ENCODE assay signal across 21 cellular contexts in genomic region chr13:48070942-48071341, GRCh38.
"Had no signal": no experiment of that assay in that cellular context is flagged by ENCODE, and none has a peak within 500 bp of the region (broad histone marks: within the 10 kb centered on the region; RNA-seq: fewer than 3 reads in every experiment).

No MANE protein-coding gene starts in this region.

- ATAC-seq: effector memory CD8-positive, alpha-beta T cell; foreskin keratinocyte; left colon; left ventricle myocardium superior; mucosa of descending colon; naive thymus-derived CD8-positive, alpha-beta T cell; psoas muscle; sciatic nerve; stimulated activated naive B cell treated with anti-CD40 and anti-IgM and Interleukin-4, amounts not matched to agents 10 μg/mL and 1 μg/mL and 100 μg/mL, for 72 hours; stimulated activated naive CD8-positive, alpha-beta T cell treated with anti-CD3 and anti-CD28 coated beads, Interleukin-15, amount 100 ng/mL, for 72 hours had no signal

- H3K4me1 Mint-ChIP-seq: naive thymus-derived CD8-positive, alpha-beta T cell; stimulated activated naive B cell treated with anti-CD40 and anti-IgM and Interleukin-4, amounts not matched to agents 10 μg/mL and 1 μg/mL and 100 μg/mL, for 72 hours had no signal

- H2AFZ ChIP-seq: hepatocyte had no signal

- H3K27me3 ChIP-seq: foreskin keratinocyte, hepatocyte, neutrophil, spleen had no signal

- H3K27me3 Mint-ChIP-seq: dendritic cell treated with granulocyte-macrophage colony-stimulating factor and Interleukin-4, amounts not matched to agents 40 ng/mL and 50 ng/mL, for 4 days; effector memory CD8-positive, alpha-beta T cell; naive thymus-derived CD8-positive, alpha-beta T cell; stimulated activated naive B cell treated with anti-CD40 and anti-IgM and Interleukin-4, amounts not matched to agents 10 μg/mL and 1 μg/mL and 100 μg/mL, for 72 hours; stimulated activated naive CD8-positive, alpha-beta T cell treated with anti-CD3 and anti-CD28 coated beads, Interleukin-15, amount 100 ng/mL, for 72 hours had no signal

- H3K79me2 ChIP-seq: hepatocyte had no signal

- H3K9me3 Mint-ChIP-seq: effector memory CD8-positive, alpha-beta T cell had no signal

- H3K4me1 ChIP-seq: foreskin keratinocyte, psoas muscle, spleen had no signal

- H3K4me2 ChIP-seq: hepatocyte had no signal

- H3K4me3 ChIP-seq: hepatocyte, mucosa of descending colon, psoas muscle, spleen had no signal

- H3K4me3 Mint-ChIP-seq: dendritic cell treated with granulocyte-macrophage colony-stimulating factor and Interleukin-4, amounts not matched to agents 40 ng/mL and 50 ng/mL, for 4 days; effector memory CD8-positive, alpha-beta T cell; naive thymus-derived CD8-positive, alpha-beta T cell; stimulated activated naive B cell treated with anti-CD40 and anti-IgM and Interleukin-4, amounts not matched to agents 10 μg/mL and 1 μg/mL and 100 μg/mL, for 72 hours; stimulated activated naive CD8-positive, alpha-beta T cell treated with anti-CD3 and anti-CD28 coated beads, Interleukin-15, amount 100 ng/mL, for 72 hours had no signal

- H3K27ac Mint-ChIP-seq: dendritic cell treated with granulocyte-macrophage colony-stimulating factor and Interleukin-4, amounts not matched to agents 40 ng/mL and 50 ng/mL, for 4 days; stimulated activated naive B cell treated with anti-CD40 and anti-IgM and Interleukin-4, amounts not matched to agents 10 μg/mL and 1 μg/mL and 100 μg/mL, for 72 hours; stimulated activated naive CD8-positive, alpha-beta T cell treated with anti-CD3 and anti-CD28 coated beads, Interleukin-15, amount 100 ng/mL, for 72 hours had no signal

- DNase-seq: effector memory CD8-positive, alpha-beta T cell; erythroblast; foreskin keratinocyte; head of caudate nucleus; left colon; left ventricle myocardium superior; mucosa of descending colon; naive thymus-derived CD8-positive, alpha-beta T cell; psoas muscle; retina; spleen; stimulated activated CD4-positive, alpha-beta T cell treated with anti-CD3 and anti-CD28 coated beads, Interleukin-15, amount 100 ng/mL, for 24 hours; stimulated activated CD4-positive, alpha-beta T cell treated with anti-CD3 and anti-CD28 coated beads, Interleukin-1b, Interleukin-23, amount 100 ng/mL, for 48 hours; stimulated activated CD4-positive, alpha-beta T cell treated with anti-CD3 and anti-CD28 coated beads, Interleukin-4, amount 100 ng/mL, for 24 hours; stimulated activated naive B cell treated with anti-CD40 and anti-IgM and Interleukin-4, amounts not matched to agents 10 μg/mL and 1 μg/mL and 100 μg/mL, for 72 hours; stimulated activated naive CD8-positive, alpha-beta T cell treated with anti-CD3 and anti-CD28 coated beads, Interleukin-15, amount 100 ng/mL, for 72 hours; trophoblast cell had no signal

- H3K27ac ChIP-seq: hepatocyte, neutrophil, psoas muscle, spleen had no signal
